Comparison of ENCODE assay signal across 24 cellular contexts in the genomic region with DNA sequence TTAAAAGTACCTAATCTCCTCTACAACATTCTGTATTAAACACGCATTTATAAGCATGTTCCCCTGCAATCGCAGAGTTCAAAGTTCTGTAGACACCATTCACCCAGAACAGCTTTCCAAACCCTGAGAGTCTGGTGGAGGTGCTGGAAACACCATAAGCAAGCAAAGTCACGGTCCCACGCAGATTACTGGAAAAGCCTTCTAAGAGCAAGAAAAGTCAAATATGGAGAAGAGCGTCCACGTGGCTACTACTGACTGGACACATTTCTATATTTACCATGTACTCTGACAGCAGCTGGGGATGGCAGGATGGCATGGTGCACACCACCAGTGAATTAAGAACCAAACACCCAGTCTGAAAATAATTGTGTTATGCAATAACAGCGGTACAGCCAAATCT.
DNase-seq lines count a peak whose midpoint lies in the region; ATAC-seq and TF ChIP-seq lines count a peak whose summit lies in the region.
"Had no signal": no experiment of that assay in that cellular context is flagged by ENCODE, and none has a peak within 500 bp of the region (broad histone marks: within the 10 kb centered on the region; RNA-seq: fewer than 3 reads in every experiment).

No MANE protein-coding gene starts in this region.

- H3K36me3 Mint-ChIP-seq in WTC11, result no peaks in the 10 kb centered on the region
- H3K36me3 Mint-ChIP-seq: IgD-negative memory B cell; natural killer cell treated with Interleukin-12 subunit alpha and Interleukin-12 subunit beta and Interleukin-15 and Interleukin-18, amount 100 ng/mL, for 72 hours; stimulated activated naive B cell treated with anti-CD40 and anti-IgM and Interleukin-4, amounts not matched to agents 10 μg/mL and 1 μg/mL and 100 μg/mL, for 72 hours had no signal

- POLR2A ChIA-PET in WTC11 (lab: Charles Lee), result no interaction called here

- WGBS in heart left ventricle, 4 donors, result 79 to 93% (median 82%) methylated on average over 7 of the region's 7 CpGs
- 33% methylated on average over 7 of the region's 7 CpGs for WGBS in liver
- WGBS in transverse colon (ENCODE audit: low coverage in 1 of 2), 2 donors, result 57 to 67% methylated on average over 2 to 7 of the region's 7 CpGs

- DNase-seq in heart left ventricle, result no peak
- DNase-seq in Right ventricle myocardium inferior (ENCODE audit: missing footprints), result no peak
- DNase-seq in WTC11 (ENCODE audit: low spot score), result no peak
- DNase-seq in transverse colon, result no peak
- DNase-seq in NOMO-1 treated with DMSO at 0.1 percent for 48 hours (lab: John Stamatoyannopoulos, UW; ENCODE audit: unreplicated experiment), result no peak
- DNase-seq: activated CD4-positive, alpha-beta T cell treated with anti-CD3 and anti-CD28 coated beads, Interleukin-2, amount 50 U/mL, for 48 hours; activated T-cell treated with anti-CD3 and anti-CD28 coated beads, Interleukin-2, amount 50 U/mL, for 72 hours; CD4-positive, alpha-beta T cell; central memory CD4-positive, alpha-beta T cell; effector memory CD8-positive, alpha-beta T cell; NCI-H1105 treated with DMSO at 0.1 percent for 48 hours; NCI-H187 treated with DMSO at 0.1 percent for 48 hours; NCI-H2171; NCI-H510A; SK-N-SH; stimulated activated naive B cell treated with anti-CD40 and anti-IgM and Interleukin-4, amounts not matched to agents 10 μg/mL and 1 μg/mL and 100 μg/mL, for 72 hours had no signal

- H3K4me1 ChIP-seq in heart left ventricle, result peaks cover 0 to 42% (median 13%) of the 10 kb centered on the region in 12 donors
- peaks cover 5 to 25% (median 12%) of the 10 kb centered on the region in 4 donors for H3K4me1 ChIP-seq in liver (ENCODE audit: control insufficient read depth in 4 of 4, insufficient read depth in 4 of 4, low read length in 3 of 4)
- H3K4me1 ChIP-seq in transverse colon, result peaks cover 0 to 54% (median 30%) of the 10 kb centered on the region in 4 donors

- H3K27me3 Mint-ChIP-seq in WTC11 (ENCODE audit: low read depth), result no peaks in the 10 kb centered on the region
- H3K27me3 Mint-ChIP-seq: stimulated activated naive B cell treated with anti-CD40 and anti-IgM and Interleukin-4, amounts not matched to agents 10 μg/mL and 1 μg/mL and 100 μg/mL, for 72 hours had no signal

- H3K9me3 Mint-ChIP-seq in WTC11, result no peaks in the 10 kb centered on the region
- H3K9me3 Mint-ChIP-seq: activated T-cell treated with anti-CD3 and anti-CD28 coated beads, Interleukin-2, amount 50 U/mL, for 72 hours; CD4-positive, alpha-beta T cell; effector memory CD8-positive, alpha-beta T cell; natural killer cell treated with Interleukin-12 subunit alpha and Interleukin-12 subunit beta and Interleukin-15 and Interleukin-18, amount 100 ng/mL, for 72 hours; stimulated activated naive B cell treated with anti-CD40 and anti-IgM and Interleukin-4, amounts not matched to agents 10 μg/mL and 1 μg/mL and 100 μg/mL, for 72 hours had no signal

- H3K4me3 Mint-ChIP-seq in WTC11, result no peak overlapping the region
- H3K4me3 Mint-ChIP-seq: activated T-cell treated with anti-CD3 and anti-CD28 coated beads, Interleukin-2, amount 50 U/mL, for 72 hours; CD4-positive, alpha-beta T cell; effector memory CD8-positive, alpha-beta T cell; IgD-negative memory B cell; natural killer cell treated with Interleukin-12 subunit alpha and Interleukin-12 subunit beta and Interleukin-15 and Interleukin-18, amount 100 ng/mL, for 72 hours; stimulated activated naive B cell treated with anti-CD40 and anti-IgM and Interleukin-4, amounts not matched to agents 10 μg/mL and 1 μg/mL and 100 μg/mL, for 72 hours had no signal

- H3K4me3 ChIP-seq in heart left ventricle (no peak overlapping the region), liver (ENCODE audit: low read depth in 1 of 3, low read length in 3 of 3) (no peak overlapping the region), transverse colon (no peak overlapping the region)
- H3K4me3 ChIP-seq: skin epidermis, suprapubic skin had no signal

- H3K36me3 ChIP-seq in heart left ventricle (no peaks in the 10 kb centered on the region), liver (ENCODE audit: control insufficient read depth in 4 of 4, insufficient read depth in 3 of 4, low read depth in 1 of 4, low read length in 3 of 4) (no peaks in the 10 kb centered on the region), transverse colon (no peaks in the 10 kb centered on the region)
- H3K36me3 ChIP-seq: suprapubic skin had no signal

- CTCF ChIA-PET in WTC11 (lab: Charles Lee), result no interaction called here

- no peak overlapping the region for H3K9ac ChIP-seq in liver (ENCODE audit: low read depth in 1 of 2, low read length in 2 of 2)
- H3K9ac ChIP-seq: SK-N-SH had no signal

- TF ChIP-seq POLR2A in heart left ventricle (IDR thresholded peaks at IDR 0.05) (no peak), transverse colon (IDR thresholded peaks at IDR 0.05) (no peak)

- H3K4me1 Mint-ChIP-seq in WTC11, result peaks cover 22% of the 10 kb centered on the region

- peaks cover 0 to 2% (median 0%) of the 10 kb centered on the region in 9 donors for H3K27me3 ChIP-seq in heart left ventricle
- no peaks in the 10 kb centered on the region for H3K27me3 ChIP-seq in liver (ENCODE audit: control insufficient read depth in 4 of 4, insufficient read depth in 4 of 4, low read length in 3 of 4)
- H3K27me3 ChIP-seq in transverse colon, result no peaks in the 10 kb centered on the region
- H3K27me3 ChIP-seq: suprapubic skin had no signal

- TF ChIP-seq EP300 in transverse colon (IDR thresholded peaks at IDR 0.05; ENCODE audit: low read depth), result no peak

- H3K27ac ChIP-seq in heart left ventricle, result no peak overlapping the region
- H3K27ac ChIP-seq in liver (ENCODE audit: low read depth in 1 of 2, low read length in 2 of 2), result peak overlapping the region; percentile 43 to 61
- H3K27ac ChIP-seq in transverse colon, result peak overlapping the region in 3 of 4 donors; percentile 15 to 32 (median 18)
- H3K27ac ChIP-seq: suprapubic skin had no signal

- H3K27ac Mint-ChIP-seq in WTC11, result peak overlapping the region; percentile 83; the same call in 1 of the 2 replicates
- H3K27ac Mint-ChIP-seq: activated T-cell treated with anti-CD3 and anti-CD28 coated beads, Interleukin-2, amount 50 U/mL, for 72 hours; CD4-positive, alpha-beta T cell; effector memory CD8-positive, alpha-beta T cell; IgD-negative memory B cell; natural killer cell treated with Interleukin-12 subunit alpha and Interleukin-12 subunit beta and Interleukin-15 and Interleukin-18, amount 100 ng/mL, for 72 hours; stimulated activated naive B cell treated with anti-CD40 and anti-IgM and Interleukin-4, amounts not matched to agents 10 μg/mL and 1 μg/mL and 100 μg/mL, for 72 hours had no signal

- in situ Hi-C loops in transverse colon (cut with MboI; ENCODE audit: low pct_ligation_motif_present in 1 of 4, low pct_unique_long_range_greater_than_20kb in 1 of 4, low sequenced_read_pairs in 3 of 4), result loop anchor here in 1 of 4 donors (25.0 kb wide), 1 partner anchor 245 kb away; no protein-coding TSS in a partner anchor

- no peaks in the 10 kb centered on the region for H3K9me3 ChIP-seq in heart left ventricle
- H3K9me3 ChIP-seq in liver (ENCODE audit: control insufficient read depth in 4 of 4, low read length in 3 of 4), result no peaks in the 10 kb centered on the region
- no peaks in the 10 kb centered on the region for H3K9me3 ChIP-seq in transverse colon
- H3K9me3 ChIP-seq: SK-N-SH, suprapubic skin had no signal

- TF ChIP-seq CTCF in heart left ventricle (IDR thresholded peaks at IDR 0.05) (no peak), WTC11 (IDR thresholded peaks at IDR 0.05) (no peak), liver (IDR thresholded peaks at IDR 0.05; ENCODE audit: low read depth, low read length, missing input control) (no peak), transverse colon (IDR thresholded peaks at IDR 0.05) (no peak)

- intact Hi-C loops in heart left ventricle (cut with DNase I) (no loop called here), Right ventricle myocardium inferior (cut with DNase I) (no loop called here), transverse colon (cut with DNase I; ENCODE audit: low total_unique reads) (no loop called here)

- ATAC-seq in heart left ventricle (peak in 3 of 4 donors; percentile 39 to 70 (median 58)), Right ventricle myocardium inferior (no peak), WTC11 (no peak), HG02798 (IDR thresholded peaks at IDR 0.05; ENCODE audit: poor library complexity, unreplicated experiment) (no peak), GM21528 (IDR thresholded peaks at IDR 0.05; ENCODE audit: low FRiP score, unreplicated experiment) (no peak)
- ATAC-seq: activated CD4-positive, CD25-positive, alpha-beta regulatory T cell treated with anti-CD3 and anti-CD28 coated beads, Interleukin-2, amount 50 U/mL, for 24 hours; activated T-cell treated with anti-CD3 and anti-CD28 coated beads, Interleukin-2, amount 50 U/mL, for 72 hours; effector memory CD8-positive, alpha-beta T cell; natural killer cell treated with Interleukin-12 subunit alpha and Interleukin-12 subunit beta and Interleukin-15 and Interleukin-18, amount 100 ng/mL, for 72 hours had no signal

- peak in 1 of 2 donors; percentile 20 for TF ChIP-seq RAD21 in liver (IDR thresholded peaks at IDR 0.05)

TF ChIP-seq in WTC11, 78 proteins besides CTCF, POLR2A, EP300 and RAD21 (continues in another document):
- TF ChIP-seq SMAD3 (CRISPR knock-in tag; IDR thresholded peaks at IDR 0.05; ENCODE audit: borderline replicate concordance), result no peak

TF ChIP-seq in liver, 16 proteins besides CTCF, POLR2A, EP300 and RAD21 (continues in another document):
- TF ChIP-seq REST (IDR thresholded peaks at IDR 0.05) (peak; percentile 25), JUND (IDR thresholded peaks at IDR 0.05) (peak in 1 of 2 donors; percentile 43)

Comparison
In these comparisons a context has a peak if more than half of its experiments do, and no peak if none do; other contexts are left out.
1. ATAC-seq: peak in heart left ventricle (3 of 4); none in Right ventricle myocardium inferior (single experiment), WTC11 (single experiment), HG02798 (single experiment) and GM21528 (single experiment).
2. H3K27ac ChIP-seq: peak in liver (2 of 2) and transverse colon (3 of 4); none in heart left ventricle (0 of 12).